Comparison of ENCODE assay signal across 8 cellular contexts in the genomic region with DNA sequence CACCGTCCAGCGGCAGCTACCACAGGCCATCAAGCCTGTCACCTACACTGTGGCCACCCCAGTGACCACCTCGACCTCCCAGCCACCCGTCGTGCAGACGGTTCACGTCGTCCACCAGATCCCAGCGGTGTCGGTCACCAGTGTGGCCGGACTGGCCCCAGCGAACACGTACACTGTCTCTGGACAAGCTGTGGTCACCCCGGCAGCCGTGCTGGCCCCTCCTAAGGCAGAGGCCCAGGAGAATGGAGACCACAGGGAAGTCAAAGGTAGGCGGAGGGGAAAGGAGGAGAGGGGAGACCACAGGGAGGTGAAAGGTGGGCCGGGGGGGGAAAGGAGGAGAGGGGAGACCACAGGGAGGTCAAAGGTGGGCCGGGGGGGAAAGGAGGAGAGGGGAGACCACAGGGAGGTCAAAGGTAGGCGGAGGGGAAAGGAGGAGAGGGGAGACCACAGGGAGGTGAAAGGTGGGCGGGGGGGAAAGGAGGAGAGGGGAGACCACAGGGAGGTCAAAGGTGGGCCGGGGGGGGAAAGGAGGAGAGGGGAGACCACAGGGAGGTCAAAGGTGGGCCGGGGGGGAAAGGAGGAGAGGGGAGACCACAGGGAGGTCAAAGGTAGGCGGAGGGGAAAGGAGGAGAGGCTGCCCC.
DNase-seq lines count a peak whose midpoint lies in the region; ATAC-seq and TF ChIP-seq lines count a peak whose summit lies in the region.
"Not testable (repeated sequence)": the region's sequence is repeated elsewhere in the genome, so short reads cannot be mapped to it uniquely, and the experiment has no call there.

No MANE protein-coding gene starts in this region.

- not testable (repeated sequence) for H3K27me3 Mint-ChIP-seq in H9 (ENCODE audit: low read depth); brain; naive thymus-derived CD8-positive, alpha-beta T cell; stimulated activated memory B cell treated with anti-CD40 and anti-IgM and Interleukin-4, amounts not matched to agents 10 μg/mL and 1 μg/mL and 100 μg/mL, for 72 hours

- H3K9ac ChIP-seq in H9 (ENCODE audit: extremely low read depth, insufficient read length, low read length), result not testable (repeated sequence)

- H3K27ac Mint-ChIP-seq in H9 (peak overlapping the region; percentile 34 to 93 (median 40); a peak in 3 of 7 replicates), brain (peak overlapping the region in 3 of 5 experiments; percentile 88 to 92 (median 89))
- peak overlapping the region; percentile 74 to 94 (median 88) for H3K27ac Mint-ChIP-seq in naive thymus-derived CD8-positive, alpha-beta T cell
- peak overlapping the region; percentile 46 for H3K27ac Mint-ChIP-seq in stimulated activated memory B cell treated with anti-CD40 and anti-IgM and Interleukin-4, amounts not matched to agents 10 μg/mL and 1 μg/mL and 100 μg/mL, for 72 hours

- H3K18ac ChIP-seq in H9 (ENCODE audit: insufficient read length, low read depth, low read length), result not testable (repeated sequence)

- H3K4me1 ChIP-seq in H9 (ENCODE audit: insufficient read depth, low read length), result not testable (repeated sequence)

- not testable (repeated sequence) for H3K79me1 ChIP-seq in H9 (ENCODE audit: insufficient read depth, low read depth, low read length, poor library complexity, severe bottlenecking)

- no CpG with 5 or more reads among the region's 23 CpGs for WGBS in H9 (ENCODE audit: extremely low coverage, insufficient read length, low lambda C conversion rate)

- not testable (repeated sequence) for ATAC-seq in naive thymus-derived CD8-positive, alpha-beta T cell; stimulated activated memory B cell treated with anti-CD40 and anti-IgM and Interleukin-4, amounts not matched to agents 10 μg/mL and 1 μg/mL and 100 μg/mL, for 72 hours

- H2BK120ac ChIP-seq in H9 (ENCODE audit: low read depth, low read length, poor library complexity, severe bottlenecking), result not testable (repeated sequence)

- not testable (repeated sequence) for H3K56ac ChIP-seq in H9 (ENCODE audit: insufficient read length, low read depth, low read length)

- H3K36me3 Mint-ChIP-seq in H9 (ENCODE audit: insufficient read depth in 1 of 3, low read depth in 3 of 3) (peaks cover 36 to 72% (median 71%) of the 10 kb centered on the region in 3 experiments), brain (peaks cover 58% of the 10 kb centered on the region)
- H3K36me3 Mint-ChIP-seq in naive thymus-derived CD8-positive, alpha-beta T cell, result peaks cover 0 to 57% (median 5%) of the 10 kb centered on the region in 3 donors
- peaks cover 40% of the 10 kb centered on the region for H3K36me3 Mint-ChIP-seq in stimulated activated memory B cell treated with anti-CD40 and anti-IgM and Interleukin-4, amounts not matched to agents 10 μg/mL and 1 μg/mL and 100 μg/mL, for 72 hours

- not testable (repeated sequence) for H2BK15ac ChIP-seq in H9 (ENCODE audit: low read depth, low read length)

- not testable (repeated sequence) for H4K5ac ChIP-seq in H9 (ENCODE audit: insufficient read length, low read depth, low read length)

- in situ Hi-C loops in ACHN (cut with HindIII; ENCODE audit: low pct_ligation_motif_present, low pct_unique_long_range_greater_than_20kb, low sequenced_read_pairs), result not testable (repeated sequence)

- H3K9me3 ChIP-seq in H9 (ENCODE audit: control insufficient read depth, low read depth, low read length), result not testable (repeated sequence)

- H3K79me2 ChIP-seq in H9 (ENCODE audit: insufficient read depth, low read length), result not testable (repeated sequence)

- not testable (repeated sequence) for H3K4me3 Mint-ChIP-seq in H9; brain; naive thymus-derived CD8-positive, alpha-beta T cell; stimulated activated memory B cell treated with anti-CD40 and anti-IgM and Interleukin-4, amounts not matched to agents 10 μg/mL and 1 μg/mL and 100 μg/mL, for 72 hours

- H3K9me3 Mint-ChIP-seq in H9; brain; naive thymus-derived CD8-positive, alpha-beta T cell; stimulated activated memory B cell treated with anti-CD40 and anti-IgM and Interleukin-4, amounts not matched to agents 10 μg/mL and 1 μg/mL and 100 μg/mL, for 72 hours: not testable (repeated sequence)

- H3K23me2 ChIP-seq in H9 (ENCODE audit: insufficient read length, low read depth, low read length, poor library complexity, severe bottlenecking), result not testable (repeated sequence)

- H3K14ac ChIP-seq in H9 (ENCODE audit: insufficient read depth, low read length), result not testable (repeated sequence)

- H2AFZ ChIP-seq in H9 (ENCODE audit: low read length), result not testable (repeated sequence)

- H3K27me3 ChIP-seq in H9 (ENCODE audit: insufficient read depth, low read length), result not testable (repeated sequence)

- H2BK12ac ChIP-seq in H9 (ENCODE audit: insufficient read length, low read depth, low read length), result not testable (repeated sequence)

- not testable (repeated sequence) for H3K4me2 ChIP-seq in H9 (ENCODE audit: insufficient read depth, insufficient read length, low read length)

- DNase-seq in ACHN, result peak; percentile 31
- DNase-seq in H9, result not testable (repeated sequence)
- DNase-seq in SK-N-DZ (ENCODE audit: low spot score), result peak; percentile 72
- peak; percentile 29 for DNase-seq in activated T-cell treated with anti-CD3 and anti-CD28 coated beads for 4 hours
- DNase-seq in cardiac septum (ENCODE audit: low spot score), result peak; percentile 84
- peak in 1 of 10 donors; percentile 7 for DNase-seq in naive thymus-derived CD8-positive, alpha-beta T cell

- H3K23ac ChIP-seq in H9 (ENCODE audit: insufficient read length, low read depth, low read length), result not testable (repeated sequence)

- not testable (repeated sequence) for H3T11ph ChIP-seq in H9 (ENCODE audit: low read length)

- intact Hi-C loops in cardiac septum (cut with DNase I), result not testable (repeated sequence)

- POLR2A ChIA-PET in naive thymus-derived CD8-positive, alpha-beta T cell (lab: Charles Lee), result not testable (repeated sequence)

- H2BK5ac ChIP-seq in H9 (ENCODE audit: insufficient read length, low read length), result not testable (repeated sequence)

- H3K27ac ChIP-seq in H9 (ENCODE audit: insufficient read length, low read depth, low read length), result not testable (repeated sequence)

- not testable (repeated sequence) for H3K4me1 Mint-ChIP-seq in H9, brain
- peaks cover 0 to 16% (median 5%) of the 10 kb centered on the region in 4 donors for H3K4me1 Mint-ChIP-seq in naive thymus-derived CD8-positive, alpha-beta T cell
- H3K4me1 Mint-ChIP-seq in stimulated activated memory B cell treated with anti-CD40 and anti-IgM and Interleukin-4, amounts not matched to agents 10 μg/mL and 1 μg/mL and 100 μg/mL, for 72 hours, result peaks cover 13% of the 10 kb centered on the region

- H2AK5ac ChIP-seq in H9 (ENCODE audit: insufficient read length, low read length), result not testable (repeated sequence)

- H4K91ac ChIP-seq in H9 (ENCODE audit: insufficient read length, low read depth, low read length), result not testable (repeated sequence)

- H2BK20ac ChIP-seq in H9 (ENCODE audit: low read depth, low read length, poor library complexity, severe bottlenecking), result not testable (repeated sequence)

- TF ChIP-seq CTCF in H9 (conservative IDR thresholded peaks at IDR 0.05); brain (conservative IDR thresholded peaks at IDR 0.05): not testable (repeated sequence)

- H4K8ac ChIP-seq in H9 (replicated peaks; ENCODE audit: insufficient read length, low read depth, low read length), result not testable (repeated sequence)

- H4K20me1 ChIP-seq in H9 (ENCODE audit: control insufficient read depth, insufficient read depth, insufficient read length), result not testable (repeated sequence)

- H3K4ac ChIP-seq in H9 (ENCODE audit: low read depth, low read length), result not testable (repeated sequence)
